Comparison of ENCODE assay signal across 13 cellular contexts in genomic region chr6:113276631-113277030, GRCh38.
DNase-seq lines count a peak whose midpoint lies in the region; ATAC-seq and TF ChIP-seq lines count a peak whose summit lies in the region.
"Had no signal": no experiment of that assay in that cellular context is flagged by ENCODE, and none has a peak within 500 bp of the region (broad histone marks: within the 10 kb centered on the region; RNA-seq: fewer than 3 reads in every experiment).

No MANE protein-coding gene starts in this region.

- no peaks in the 10 kb centered on the region for H4K20me1 ChIP-seq in GM23248 (ENCODE audit: insufficient read depth)
- H4K20me1 ChIP-seq: BLaER1 had no signal

- in situ Hi-C loops in GM23248 (cut with MboI): no loop called here

- H3F3A ChIP-seq in GM23248 (ENCODE audit: insufficient read depth): 0 out of 2 replicates have a peak, but pooled peaks cover 4% of the 10 kb centered on the region

- no peak for DNase-seq in GM23248
- DNase-seq in choroid plexus epithelial cell (ENCODE audit: low read depth): peak; percentile 15
- peak; percentile 16 for DNase-seq in fibroblast of the aortic adventitia (ENCODE audit: low read depth)
- DNase-seq in NOMO-1 treated with dmso at 0.1 percent for 144 hours (lab: John Stamatoyannopoulos, UW; ENCODE audit: unreplicated experiment): no peak
- no peak for DNase-seq in GM10248 (ENCODE audit: extremely low spot score)
- DNase-seq in ureter (ENCODE audit: low spot score): no peak
- DNase-seq: AML-193; CD8-positive, alpha-beta memory T cell had no signal

- no peak for ATAC-seq in HG02588 (IDR thresholded peaks at IDR 0.05; ENCODE audit: unreplicated experiment)
- ATAC-seq: A549, GM12878 had no signal

- no peak overlapping the region for H3K4me2 ChIP-seq in GM23248 (ENCODE audit: unreplicated experiment)
- H3K4me2 ChIP-seq: A549, BLaER1 had no signal

- no peaks in the 10 kb centered on the region for H3K9me3 ChIP-seq in GM23248 (ENCODE audit: low read depth)
- H3K9me3 ChIP-seq: A549, BLaER1, HAP-1 had no signal

- H3K79me2 ChIP-seq in GM23248 (ENCODE audit: insufficient read depth): no peaks in the 10 kb centered on the region

- no peak overlapping the region for H3K27ac ChIP-seq in GM23248
- H3K27ac ChIP-seq: A549, BLaER1 had no signal

- no peaks in the 10 kb centered on the region for H3K36me3 ChIP-seq in GM23248 (ENCODE audit: low read depth)
- H3K36me3 ChIP-seq: BLaER1, HAP-1 had no signal

- 0 out of 2 replicates have a peak overlapping the region, but pooled peaks have one; percentile 0 for H2AFZ ChIP-seq in GM23248

- POLR2A ChIA-PET in GM10248 (lab: Yijun Ruan, JAX): no interaction called here

- CTCF ChIA-PET in GM10248 (lab: Yijun Ruan, JAX): interaction anchor here (1.0 to 1.3 kb wide), 2 partner anchors 10 to 633 kb away, joined by 3 read pairs; no protein-coding TSS in a partner anchor

- 75 to 76% methylated on average over 3 of the region's 3 CpGs for WGBS in GM23248 (ENCODE audit: low coverage in 1 of 2, low lambda C conversion rate in 2 of 2, missing lambda C conversion rate in 2 of 2), 2 experiments

- no peaks in the 10 kb centered on the region for H3K9me2 ChIP-seq in GM23248 (ENCODE audit: insufficient read depth)

- H3K4me3 ChIP-seq in GM23248 (no peak overlapping the region), choroid plexus epithelial cell (ENCODE audit: low read depth, low read length) (no peak overlapping the region), fibroblast of the aortic adventitia (ENCODE audit: low read depth, low read length) (no peak overlapping the region)
- H3K4me3 ChIP-seq: A549, BLaER1, GM12878, HAP-1 had no signal

- H3K9ac ChIP-seq in GM23248: no peak overlapping the region
- H3K9ac ChIP-seq: BLaER1 had no signal

- no peak for TF ChIP-seq CTCF in choroid plexus epithelial cell (conservative IDR thresholded peaks at IDR 0.05; ENCODE audit: low read depth, low read length)
- no peak for TF ChIP-seq CTCF in fibroblast of the aortic adventitia (IDR thresholded peaks at IDR 0.05; ENCODE audit: insufficient read depth, low read length)
- TF ChIP-seq CTCF in GM10248 (IDR thresholded peaks at IDR 0.05; ENCODE audit: control extremely low read depth, extremely low read depth, low read depth, missing control alignments): no peak

- no peaks in the 10 kb centered on the region for H3K27me3 ChIP-seq in GM23248 (replicated peaks; ENCODE audit: insufficient read depth)
- H3K27me3 ChIP-seq: BLaER1 had no signal

- H3K4me1 ChIP-seq in GM23248 (ENCODE audit: insufficient read depth): peaks cover 14% of the 10 kb centered on the region
- H3K4me1 ChIP-seq: BLaER1, HAP-1 had no signal

Comparison
In these comparisons a context has a peak if more than half of its experiments do, and no peak if none do; other contexts are left out.
1. DNase-seq: peak in choroid plexus epithelial cell (single experiment) and fibroblast of the aortic adventitia (single experiment); none in GM23248 (single experiment), NOMO-1 treated with dmso at 0.1 percent for 144 hours (single experiment), GM10248 (single experiment) and ureter (single experiment).